In genomic region chr9:127943746-127944145, GRCh38 we compare ENCODE assay signal across 8 cellular contexts. TPM values are rescaled to one million over a fixed set of nuclear protein-coding genes. Genes with fewer than 3 reads are reported as not detected.
A peak's percentile ranks its signal among the peaks of the same experiment; 100 is the strongest.
DNase-seq lines count a peak whose midpoint lies in the region; FAIRE-seq and TF ChIP-seq lines count a peak whose summit lies in the region.

No MANE protein-coding gene starts in this region.

- H3K36me3 Mint-ChIP-seq in osteocyte (ENCODE audit: unreplicated experiment): peaks cover 21% of the 10 kb centered on the region

- peak; percentile 48 for FAIRE-seq in GM18507 (lab: Jason Lieb, UNC)
- no peak for FAIRE-seq in frontal cortex (lab: Jason Lieb, UNC)

- 22 to 26% methylated on average over 10 to 12 of the region's 13 CpGs for WGBS in tibial nerve, 2 donors

- TF ChIP-seq CTCF in LNCaP clone FGC (IDR thresholded peaks at IDR 0.05; ENCODE audit: control insufficient read depth, extremely low read depth, insufficient read depth) (peak; percentile 97), osteocyte (IDR thresholded peaks at IDR 0.05) (peak; percentile 94), tibial nerve (IDR thresholded peaks at IDR 0.05) (peak; percentile 86 to 97 (median 93))

- peak in 1 of 2 donors; percentile 27 for TF ChIP-seq POLR2A in tibial nerve (IDR thresholded peaks at IDR 0.05)

- no peak overlapping the region for H3K27ac Mint-ChIP-seq in osteocyte (ENCODE audit: unreplicated experiment)

- H3K36me3 ChIP-seq in SJCRH30 (no peaks in the 10 kb centered on the region), tibial nerve (peaks cover 0 to 46% (median 6%) of the 10 kb centered on the region in 3 donors)

- H3K27ac ChIP-seq in SJCRH30 (no peak overlapping the region), tibial nerve (peak overlapping the region; percentile 11 to 99 (median 65))

- no peaks in the 10 kb centered on the region for H3K9me3 Mint-ChIP-seq in osteocyte (ENCODE audit: unreplicated experiment)

- TF ChIP-seq EP300 in tibial nerve (IDR thresholded peaks at IDR 0.05): peak in 1 of 2 donors; percentile 72

- no peaks in the 10 kb centered on the region for H3K27me3 Mint-ChIP-seq in osteocyte (ENCODE audit: unreplicated experiment)

- H3K4me3 ChIP-seq in LNCaP clone FGC (ENCODE audit: low read depth, low read length): no peak overlapping the region
- no peak overlapping the region for H3K4me3 ChIP-seq in SJCRH30
- no peak overlapping the region for H3K4me3 ChIP-seq in tibial nerve

- DNase-seq in 8988T (peak; percentile 88), GM18507 (ENCODE audit: extremely low spot score, insufficient read length, low read depth) (peak; percentile 73), LNCaP clone FGC (ENCODE audit: low read depth) (no peak), SJCRH30 (peak; percentile 95), frontal cortex (ENCODE audit: low spot score in 2 of 2) (peak; percentile 79 to 88), osteocyte (ENCODE audit: extremely low spot score, unreplicated experiment) (peak; percentile 91), tibial nerve (ENCODE audit: low spot score in 2 of 2) (peak; percentile 81 to 86)
- DNase-seq in activated gamma-delta T cell treated with anti-CD3 and anti-CD28 coated beads, Interleukin-2, amount 50 U/mL, for 16 hours (ENCODE audit: low read depth): peak; percentile 57

- H3K4me1 Mint-ChIP-seq in osteocyte (ENCODE audit: unreplicated experiment): peaks cover 24% of the 10 kb centered on the region

- H3K27me3 ChIP-seq in SJCRH30 (no peaks in the 10 kb centered on the region), tibial nerve (no peaks in the 10 kb centered on the region)

- H3K4me1 ChIP-seq in SJCRH30 (peaks cover 17% of the 10 kb centered on the region), tibial nerve (peaks cover 0 to 88% (median 29%) of the 10 kb centered on the region in 4 donors)

- no peaks in the 10 kb centered on the region for H3K9me3 ChIP-seq in SJCRH30 (replicated peaks)
- no peaks in the 10 kb centered on the region for H3K9me3 ChIP-seq in tibial nerve

- no peak overlapping the region for H3K4me3 Mint-ChIP-seq in osteocyte (ENCODE audit: unreplicated experiment)

RNA-seq across cellular contexts. Expression of gene DPM2, which starts 6.1 kb away (rescaled TPM):
- 44.7 and 46.4 TPM in 2 replicates for total RNA-seq in SJCRH30 (2014; rRNA removed; shearing (Covaris generic))
- total RNA-seq in frontal cortex (11.4 TPM), osteocyte (29.2 and 31.6 TPM in 2 replicates), tibial nerve (10 to 100 TPM in 3 of 4 donors, 1 to 10 TPM in 1; 9.0 to 21.9 (median 14.7) TPM)

RNA-seq across cellular contexts. Expression of gene PIP5KL1, which starts 13.2 kb away (rescaled TPM):
- 0.20 and 0.51 TPM in 2 replicates for total RNA-seq in SJCRH30 (2014; rRNA removed; shearing (Covaris generic))
- total RNA-seq in frontal cortex: 6.1 TPM
- total RNA-seq in osteocyte: 2.6 and 2.9 TPM in 2 replicates
- under 1 TPM in 1 of 4 donors, not detected in 3; 0.59 TPM for total RNA-seq in tibial nerve

RNA-seq across cellular contexts. Expression of gene ST6GALNAC4, which starts 26.9 kb away (rescaled TPM):
- total RNA-seq in SJCRH30 (2014; rRNA removed; shearing (Covaris generic)): 19.6 and 24.3 TPM in 2 replicates
- total RNA-seq in frontal cortex: 6.5 TPM
- total RNA-seq in osteocyte: 21.4 and 25.1 TPM in 2 replicates
- 10 to 100 TPM; 23.9 to 70.5 (median 37.0) TPM for total RNA-seq in tibial nerve

RNA-seq across cellular contexts. Expression of gene EEIG1, which starts 37.0 kb away (rescaled TPM):
- total RNA-seq in SJCRH30 (2014; rRNA removed; shearing (Covaris generic)): 4.0 and 5.0 TPM in 2 replicates
- total RNA-seq in frontal cortex (5.7 TPM), osteocyte (39.4 and 41.4 TPM in 2 replicates), tibial nerve (10 to 100 TPM; 33.9 to 53.8 (median 50.2) TPM)

RNA-seq across cellular contexts. Expression of gene ST6GALNAC6, which starts 44.3 kb away (rescaled TPM):
- total RNA-seq in SJCRH30 (2014; rRNA removed; shearing (Covaris generic)): 59.9 and 61.5 TPM in 2 replicates
- total RNA-seq in frontal cortex: 28.5 TPM
- 73.4 and 77.0 TPM in 2 replicates for total RNA-seq in osteocyte
- 100 to 1,000 TPM; 108 to 193 (median 172) TPM for total RNA-seq in tibial nerve
